Comparison of ENCODE assay signal across 13 cellular contexts in genomic region chr9:3768698-3769458, GRCh38.
DNase-seq lines count a peak whose midpoint lies in the region; ATAC-seq and TF ChIP-seq lines count a peak whose summit lies in the region.
"Had no signal": no experiment of that assay in that cellular context is flagged by ENCODE, and none has a peak within 500 bp of the region (broad histone marks: within the 10 kb centered on the region; RNA-seq: fewer than 3 reads in every experiment).

No MANE protein-coding gene starts in this region.

- peaks cover 9% of the 10 kb centered on the region for H3K4me1 ChIP-seq in A673 (ENCODE audit: insufficient read depth, low read length, poor library complexity, severe bottlenecking)
- no peaks in the 10 kb centered on the region for H3K4me1 ChIP-seq in esophagus squamous epithelium
- H3K4me1 ChIP-seq: parathyroid adenoma had no signal

- no peak overlapping the region for H3K27ac Mint-ChIP-seq in WTC11
- H3K27ac Mint-ChIP-seq: type B pancreatic cell had no signal

- CTCF ChIA-PET in WTC11 (lab: Charles Lee) (no interaction called here), A673 (lab: Charles Lee) (no interaction called here)

- intact Hi-C loops in A673 (cut with micrococcal nuclease; ENCODE audit: unreplicated experiment) (no loop called here), esophagus squamous epithelium (cut with DNase I) (no loop called here)

- no peaks in the 10 kb centered on the region for H3K36me3 Mint-ChIP-seq in WTC11
- H3K36me3 Mint-ChIP-seq: type B pancreatic cell had no signal

- POLR2A ChIA-PET in WTC11 (lab: Charles Lee) = no interaction called here
- POLR2A ChIA-PET in A673 (lab: Charles Lee; ENCODE audit: low non-redundant PET) = interaction anchor here (0.6 kb wide), 1 partner anchor 231 kb away, joined by 3 read pairs; no protein-coding TSS in a partner anchor

- H3K9me3 ChIP-seq in A673 (ENCODE audit: low read depth, low read length, poor library complexity, severe bottlenecking) = no peaks in the 10 kb centered on the region
- no peaks in the 10 kb centered on the region for H3K9me3 ChIP-seq in esophagus squamous epithelium
- H3K9me3 ChIP-seq: SK-N-SH had no signal

- no peak for TF ChIP-seq POLR2A in esophagus squamous epithelium (IDR thresholded peaks at IDR 0.05)

- TF ChIP-seq CTCF in WTC11 (IDR thresholded peaks at IDR 0.05) (no peak), foreskin fibroblast (IDR thresholded peaks at IDR 0.05; ENCODE audit: low read depth, low read length) (no peak), A673 (conservative IDR thresholded peaks at IDR 0.05; ENCODE audit: low read depth, low read length) (no peak), esophagus squamous epithelium (IDR thresholded peaks at IDR 0.05) (no peak)

- H3K27ac ChIP-seq in A673 (ENCODE audit: low read depth, low read length, poor library complexity, severe bottlenecking) (no peak overlapping the region), esophagus squamous epithelium (peak overlapping the region in 1 of 4 donors; percentile 56)
- H3K27ac ChIP-seq: parathyroid adenoma had no signal

- WGBS in esophagus squamous epithelium, 2 donors = 72% methylated on average over 5 to 6 of the region's 6 CpGs

- H3K9me3 Mint-ChIP-seq in WTC11 = peaks cover 6% of the 10 kb centered on the region
- H3K9me3 Mint-ChIP-seq: central memory CD8-positive, alpha-beta T cell had no signal

- H3K27me3 Mint-ChIP-seq in WTC11 (ENCODE audit: low read depth) = no peaks in the 10 kb centered on the region
- H3K27me3 Mint-ChIP-seq: type B pancreatic cell had no signal

- H3K4me3 ChIP-seq in foreskin fibroblast (ENCODE audit: low read depth in 1 of 2, low read length in 2 of 2) (no peak overlapping the region), skeletal muscle cell (ENCODE audit: low read depth, low read length) (no peak overlapping the region), A673 (ENCODE audit: low read depth, low read length, poor library complexity, severe bottlenecking) (no peak overlapping the region), esophagus squamous epithelium (no peak overlapping the region)

- BruUV-seq in A673 (replicated peaks; lab: Mats Ljungman, UMichigan) = no TSS peak

- H3K27me3 ChIP-seq in A673 (replicated peaks; ENCODE audit: insufficient read depth, low read depth, low read length, poor library complexity) (no peaks in the 10 kb centered on the region), esophagus squamous epithelium (no peaks in the 10 kb centered on the region)

- ATAC-seq in WTC11 = no peak

- DNase-seq in EH (ENCODE audit: low read depth) (peak; percentile 89), WTC11 (ENCODE audit: low spot score) (no peak), foreskin fibroblast (peak; percentile 39 to 74), skeletal muscle cell (ENCODE audit: low read depth) (peak; percentile 92), A673 (ENCODE audit: low spot score) (no peak), esophagus squamous epithelium (lab: John Stamatoyannopoulos, UW) (no peak), hepatic stellate cell (ENCODE audit: low spot score) (no peak), NCI-H187 treated with DMSO at 0.1 percent for 48 hours (lab: John Stamatoyannopoulos, UW) (no peak)
- DNase-seq: NCI-H1105 treated with DMSO at 0.1 percent for 48 hours, SK-N-SH had no signal

- H3K4me1 Mint-ChIP-seq in WTC11 = no peaks in the 10 kb centered on the region
- H3K4me1 Mint-ChIP-seq: central memory CD8-positive, alpha-beta T cell had no signal

- H3K36me3 ChIP-seq in A673 (ENCODE audit: insufficient read depth, low read length, poor library complexity, severe bottlenecking) = no peaks in the 10 kb centered on the region
- H3K36me3 ChIP-seq in esophagus squamous epithelium = no peaks in the 10 kb centered on the region

- no peak overlapping the region for H3K4me3 Mint-ChIP-seq in WTC11
- H3K4me3 Mint-ChIP-seq: central memory CD8-positive, alpha-beta T cell; type B pancreatic cell had no signal

TF ChIP-seq in WTC11, 78 proteins besides CTCF, POLR2A, EP300 and RAD21:
- TF ChIP-seq OVOL2 (CRISPR knock-in tag; IDR thresholded peaks at IDR 0.05; ENCODE audit: borderline replicate concordance) = no peak
- TF ChIP-seq GABPB1 (CRISPR knock-in tag; IDR thresholded peaks at IDR 0.05) = peak; percentile 81
- no peak for TF ChIP-seq SOX15 (CRISPR knock-in tag; IDR thresholded peaks at IDR 0.05)

Comparison
In these comparisons a context has a peak if more than half of its experiments do, and no peak if none do; other contexts are left out.
1. DNase-seq: peak in EH (single experiment), foreskin fibroblast (2 of 2) and skeletal muscle cell (single experiment); none in WTC11 (single experiment), A673 (single experiment), esophagus squamous epithelium (single experiment), hepatic stellate cell (single experiment) and NCI-H187 treated with DMSO at 0.1 percent for 48 hours (single experiment).